In the genomic region with DNA sequence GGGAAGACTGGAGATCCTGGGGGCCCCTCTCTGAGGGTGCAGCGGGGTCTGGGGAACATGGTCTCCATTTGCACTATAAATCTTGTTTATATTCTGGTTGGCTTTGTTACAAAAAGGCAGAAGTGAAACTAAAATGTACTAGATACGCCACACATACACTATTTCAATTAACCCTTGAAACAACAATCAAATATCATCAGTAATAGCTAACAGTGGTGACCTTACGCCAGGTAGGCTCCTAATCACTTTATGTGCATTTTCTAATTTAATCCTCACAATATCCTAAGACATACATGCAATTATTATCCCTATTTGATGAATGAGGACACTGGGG, we compare ENCODE assay signal across 8 cellular contexts. TPM values are rescaled to one million over a fixed set of nuclear protein-coding genes. Genes with fewer than 3 reads are reported as not detected.
DNase-seq lines count a peak whose midpoint lies in the region; ATAC-seq and TF ChIP-seq lines count a peak whose summit lies in the region.

No MANE protein-coding gene starts in this region.

- no peak overlapping the region for H2AFZ ChIP-seq in PC-9

- DNase-seq in activated CD8-positive, alpha-beta T cell treated with anti-CD3 and anti-CD28 coated beads, Interleukin-2, amount 10 ng/mL, durations not matched to agents 7 days and 5 days, result no peak
- DNase-seq in activated CD8-positive, alpha-beta T cell treated with anti-CD3 and anti-CD28 coated beads for 36 hours, result no peak
- no peak for DNase-seq in activated naive CD8-positive, alpha-beta T cell treated with anti-CD3 and anti-CD28 coated beads, Interleukin-2, amount 10 ng/mL, durations not matched to agents 7 days and 5 days
- DNase-seq in suprapubic skin (ENCODE audit: low spot score in 2 of 2) (no peak), brain microvascular endothelial cell (no peak), COLO829 (ENCODE audit: low spot score) (no peak), PC-9 (no peak)

- peak overlapping the region; percentile 35 for H3K4me3 Mint-ChIP-seq in activated CD8-positive, alpha-beta T cell treated with anti-CD3 and anti-CD28 coated beads, Interleukin-2, amount 10 ng/mL, durations not matched to agents 7 days and 5 days
- H3K4me3 Mint-ChIP-seq in activated CD8-positive, alpha-beta T cell treated with anti-CD3 and anti-CD28 coated beads for 36 hours, result no peak overlapping the region
- peak overlapping the region; percentile 58 for H3K4me3 Mint-ChIP-seq in activated naive CD8-positive, alpha-beta T cell treated with anti-CD3 and anti-CD28 coated beads, Interleukin-2, amount 10 ng/mL, durations not matched to agents 7 days and 5 days

- H3K27ac ChIP-seq in suprapubic skin, result peak overlapping the region; percentile 51
- no peak overlapping the region for H3K27ac ChIP-seq in brain microvascular endothelial cell
- H3K27ac ChIP-seq in PC-9, result no peak overlapping the region

- POLR2A ChIA-PET in activated CD8-positive, alpha-beta T cell treated with anti-CD3 and anti-CD28 coated beads, Interleukin-2, amount 10 ng/mL, durations not matched to agents 7 days and 5 days (lab: Charles Lee), result no interaction called here
- POLR2A ChIA-PET in activated CD8-positive, alpha-beta T cell treated with anti-CD3 and anti-CD28 coated beads for 36 hours (lab: Charles Lee), result interaction anchor here (1.1 kb wide), 1 partner anchor 293 kb away, joined by 3 read pairs; a partner anchor contains a TSS
- POLR2A ChIA-PET in activated naive CD8-positive, alpha-beta T cell treated with anti-CD3 and anti-CD28 coated beads, Interleukin-2, amount 10 ng/mL, durations not matched to agents 7 days and 5 days (lab: Charles Lee), result no interaction called here
- POLR2A ChIA-PET in PC-9 (lab: Charles Lee; ENCODE audit: unreplicated experiment), result no interaction called here

- ATAC-seq in activated CD8-positive, alpha-beta T cell treated with anti-CD3 and anti-CD28 coated beads, Interleukin-2, amount 10 ng/mL, durations not matched to agents 7 days and 5 days, result no peak
- no peak for ATAC-seq in activated CD8-positive, alpha-beta T cell treated with anti-CD3 and anti-CD28 coated beads for 36 hours
- ATAC-seq in HG03095 (IDR thresholded peaks at IDR 0.05; ENCODE audit: unreplicated experiment), result peak; percentile 53
- no peak for ATAC-seq in activated naive CD8-positive, alpha-beta T cell treated with anti-CD3 and anti-CD28 coated beads, Interleukin-2, amount 10 ng/mL, durations not matched to agents 7 days and 5 days (ENCODE audit: low read depth)

- H3K36me3 Mint-ChIP-seq in activated CD8-positive, alpha-beta T cell treated with anti-CD3 and anti-CD28 coated beads, Interleukin-2, amount 10 ng/mL, durations not matched to agents 7 days and 5 days (ENCODE audit: low read depth), result no peaks in the 10 kb centered on the region
- H3K36me3 Mint-ChIP-seq in activated CD8-positive, alpha-beta T cell treated with anti-CD3 and anti-CD28 coated beads for 36 hours (ENCODE audit: low read depth), result no peaks in the 10 kb centered on the region
- H3K36me3 Mint-ChIP-seq in activated naive CD8-positive, alpha-beta T cell treated with anti-CD3 and anti-CD28 coated beads, Interleukin-2, amount 10 ng/mL, durations not matched to agents 7 days and 5 days, result no peaks in the 10 kb centered on the region

- no peaks in the 10 kb centered on the region for H3K9me2 ChIP-seq in PC-9 (ENCODE audit: insufficient read depth)

- H3K27me3 Mint-ChIP-seq in activated CD8-positive, alpha-beta T cell treated with anti-CD3 and anti-CD28 coated beads, Interleukin-2, amount 10 ng/mL, durations not matched to agents 7 days and 5 days (ENCODE audit: low read depth), result no peaks in the 10 kb centered on the region
- H3K27me3 Mint-ChIP-seq in activated CD8-positive, alpha-beta T cell treated with anti-CD3 and anti-CD28 coated beads for 36 hours, result no peaks in the 10 kb centered on the region
- peaks cover 2% of the 10 kb centered on the region for H3K27me3 Mint-ChIP-seq in activated naive CD8-positive, alpha-beta T cell treated with anti-CD3 and anti-CD28 coated beads, Interleukin-2, amount 10 ng/mL, durations not matched to agents 7 days and 5 days

- H3K36me3 ChIP-seq in suprapubic skin (no peaks in the 10 kb centered on the region), brain microvascular endothelial cell (replicated peaks) (no peaks in the 10 kb centered on the region), PC-9 (ENCODE audit: low read depth) (no peaks in the 10 kb centered on the region)

- no peak overlapping the region for H3K27ac Mint-ChIP-seq in activated CD8-positive, alpha-beta T cell treated with anti-CD3 and anti-CD28 coated beads, Interleukin-2, amount 10 ng/mL, durations not matched to agents 7 days and 5 days
- H3K27ac Mint-ChIP-seq in activated CD8-positive, alpha-beta T cell treated with anti-CD3 and anti-CD28 coated beads for 36 hours, result no peak overlapping the region
- H3K27ac Mint-ChIP-seq in activated naive CD8-positive, alpha-beta T cell treated with anti-CD3 and anti-CD28 coated beads, Interleukin-2, amount 10 ng/mL, durations not matched to agents 7 days and 5 days, result peak overlapping the region; percentile 30

- no peak overlapping the region for H3K4me2 ChIP-seq in PC-9

- H3K9me3 ChIP-seq in suprapubic skin, result no peaks in the 10 kb centered on the region
- H3K9me3 ChIP-seq in PC-9 (ENCODE audit: insufficient read depth, low read depth), result no peaks in the 10 kb centered on the region

- no peaks in the 10 kb centered on the region for H3K9me3 Mint-ChIP-seq in activated CD8-positive, alpha-beta T cell treated with anti-CD3 and anti-CD28 coated beads, Interleukin-2, amount 10 ng/mL, durations not matched to agents 7 days and 5 days (ENCODE audit: insufficient read depth)
- H3K9me3 Mint-ChIP-seq in activated CD8-positive, alpha-beta T cell treated with anti-CD3 and anti-CD28 coated beads for 36 hours, result no peaks in the 10 kb centered on the region
- H3K9me3 Mint-ChIP-seq in activated naive CD8-positive, alpha-beta T cell treated with anti-CD3 and anti-CD28 coated beads, Interleukin-2, amount 10 ng/mL, durations not matched to agents 7 days and 5 days, result no peaks in the 10 kb centered on the region

- no peaks in the 10 kb centered on the region for H4K20me1 ChIP-seq in PC-9 (ENCODE audit: insufficient read depth)

- H3K4me1 ChIP-seq in suprapubic skin (peaks cover 33% of the 10 kb centered on the region), PC-9 (replicated peaks; ENCODE audit: insufficient read depth) (peaks cover 36% of the 10 kb centered on the region)

- no peak for TF ChIP-seq POLR2A in suprapubic skin (IDR thresholded peaks at IDR 0.05)

- no TSS peak for BruUV-seq in PC-9 (replicated peaks; lab: Mats Ljungman, UMichigan)

- no peak for TF ChIP-seq CTCF in activated CD8-positive, alpha-beta T cell treated with anti-CD3 and anti-CD28 coated beads for 36 hours (IDR thresholded peaks at IDR 0.05)
- TF ChIP-seq CTCF in suprapubic skin (IDR thresholded peaks at IDR 0.05) (no peak), brain microvascular endothelial cell (IDR thresholded peaks at IDR 0.05; ENCODE audit: low read depth, low read length, missing control alignments) (no peak), PC-9 (conservative IDR thresholded peaks at IDR 0.05) (no peak)

- H3K4me1 Mint-ChIP-seq in activated CD8-positive, alpha-beta T cell treated with anti-CD3 and anti-CD28 coated beads, Interleukin-2, amount 10 ng/mL, durations not matched to agents 7 days and 5 days (ENCODE audit: low read depth), result peaks cover 5% of the 10 kb centered on the region
- peaks cover 12% of the 10 kb centered on the region for H3K4me1 Mint-ChIP-seq in activated CD8-positive, alpha-beta T cell treated with anti-CD3 and anti-CD28 coated beads for 36 hours (ENCODE audit: low read depth)
- H3K4me1 Mint-ChIP-seq in activated naive CD8-positive, alpha-beta T cell treated with anti-CD3 and anti-CD28 coated beads, Interleukin-2, amount 10 ng/mL, durations not matched to agents 7 days and 5 days, result peaks cover 1% of the 10 kb centered on the region

- TF ChIP-seq EP300 in suprapubic skin (IDR thresholded peaks at IDR 0.05), result no peak

- H3K79me2 ChIP-seq in PC-9 (ENCODE audit: low read depth), result peaks cover 22% of the 10 kb centered on the region; the same call in 1 of the 2 replicates

- H3F3A ChIP-seq in PC-9 (ENCODE audit: insufficient read depth, low read depth), result peaks cover 4% of the 10 kb centered on the region; the same call in 1 of the 2 replicates

- no peaks in the 10 kb centered on the region for H3K27me3 ChIP-seq in suprapubic skin
- no peaks in the 10 kb centered on the region for H3K27me3 ChIP-seq in brain microvascular endothelial cell (replicated peaks)
- no peaks in the 10 kb centered on the region for H3K27me3 ChIP-seq in PC-9 (ENCODE audit: insufficient read depth, low read depth)

- in situ Hi-C loops in brain microvascular endothelial cell (cut with HindIII; ENCODE audit: low pct_ligation_motif_present, low sequenced_read_pairs), result no loop called here

- intact Hi-C loops in activated CD8-positive, alpha-beta T cell treated with anti-CD3 and anti-CD28 coated beads for 36 hours (cut with micrococcal nuclease), result no loop called here
- intact Hi-C loops in PC-9 (cut with micrococcal nuclease; ENCODE audit: unreplicated experiment), result no loop called here

- WGBS in suprapubic skin, result 57% methylated on average over 3 of the region's 3 CpGs

- H3K4me3 ChIP-seq in suprapubic skin (peak overlapping the region; percentile 22), brain microvascular endothelial cell (ENCODE audit: low read depth, low read length) (no peak overlapping the region), PC-9 (no peak overlapping the region)

- CTCF ChIA-PET in activated CD8-positive, alpha-beta T cell treated with anti-CD3 and anti-CD28 coated beads, Interleukin-2, amount 10 ng/mL, durations not matched to agents 7 days and 5 days (lab: Charles Lee), result interaction anchor here (0.8 to 1.1 kb wide), 2 partner anchors 164 to 348 kb away, joined by 3 read pairs; a partner anchor contains a TSS
- CTCF ChIA-PET in activated CD8-positive, alpha-beta T cell treated with anti-CD3 and anti-CD28 coated beads for 36 hours (lab: Charles Lee), result no interaction called here
- CTCF ChIA-PET in PC-9 (lab: Charles Lee), result no interaction called here

RNA-seq across cellular contexts. Expression of a gene that starts 35.1 kb away (rescaled TPM):
- not detected for total RNA-seq in activated CD8-positive, alpha-beta T cell treated with anti-CD3 and anti-CD28 coated beads, Interleukin-2, amount 10 ng/mL, durations not matched to agents 7 days and 5 days
- total RNA-seq in activated CD8-positive, alpha-beta T cell treated with anti-CD3 and anti-CD28 coated beads for 36 hours, result not detected
- under 1 TPM; 0.11 to 0.17 TPM for total RNA-seq in activated naive CD8-positive, alpha-beta T cell treated with anti-CD3 and anti-CD28 coated beads, Interleukin-2, amount 10 ng/mL, durations not matched to agents 7 days and 5 days
- total RNA-seq in suprapubic skin (1 to 10 TPM; 5.7 to 9.8 (median 8.9) TPM), PC-9 (2021) (17.0 and 17.6 TPM in 2 replicates)

Comparison
In these comparisons a context has a peak if more than half of its experiments do, and no peak if none do; other contexts are left out.
1. RNA of a gene that starts 35.1 kb away (total RNA-seq): 17.0 to 17.6 TPM in PC-9 and 5.7 to 9.8 TPM in suprapubic skin; 0.11 to 0.17 TPM in activated naive CD8-positive, alpha-beta T cell treated with anti-CD3 and anti-CD28 coated beads, Interleukin-2, amount 10 ng/mL, durations not matched to agents 7 days and 5 days, not detected in activated CD8-positive, alpha-beta T cell treated with anti-CD3 and anti-CD28 coated beads for 36 hours and not detected in activated CD8-positive, alpha-beta T cell treated with anti-CD3 and anti-CD28 coated beads, Interleukin-2, amount 10 ng/mL, durations not matched to agents 7 days and 5 days; every median in the first group is over 4 times any median in the second.